8 cellular contexts compared by ENCODE assay signal in the genomic region with DNA sequence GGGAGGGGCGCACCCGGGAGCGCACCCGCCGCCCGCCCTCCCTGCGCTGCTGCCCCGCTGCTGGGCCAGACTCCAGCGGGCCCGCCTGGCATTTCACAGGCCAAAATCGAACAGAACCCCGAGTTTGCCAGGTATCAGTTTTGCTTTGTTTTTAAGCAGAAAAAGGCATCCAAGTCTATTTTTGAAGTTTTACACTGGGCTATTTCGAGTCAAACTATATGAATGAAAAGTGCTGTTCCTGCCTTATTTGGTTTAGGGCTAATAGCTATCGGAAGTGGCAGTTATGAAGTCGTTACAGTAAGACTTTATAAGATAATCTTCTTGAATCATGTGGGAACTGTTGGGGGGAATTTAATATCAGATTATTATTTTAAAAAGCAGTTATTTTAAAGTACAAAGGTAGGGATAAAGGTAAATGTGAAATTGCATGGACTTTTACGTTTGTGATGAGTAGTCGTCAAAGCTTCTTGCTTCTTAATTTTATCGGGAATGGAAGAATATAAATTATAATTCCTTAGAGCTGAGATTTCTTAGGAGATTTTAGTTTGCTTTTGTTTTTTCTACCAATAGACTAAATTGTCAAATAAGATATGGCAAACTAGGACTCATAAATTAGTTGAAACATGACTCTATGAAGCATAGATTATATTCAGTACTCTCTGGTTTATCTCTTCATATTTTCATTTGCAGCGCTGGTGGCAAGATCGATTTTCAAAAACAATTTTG. TPM values are rescaled to one million over a fixed set of nuclear protein-coding genes. Genes with fewer than 3 reads are reported as not detected.
A peak's percentile ranks its signal among the peaks of the same experiment; 100 is the strongest.
DNase-seq lines count a peak whose midpoint lies in the region; ATAC-seq and TF ChIP-seq lines count a peak whose summit lies in the region.

No MANE protein-coding gene starts in this region.

- no peak overlapping the region for H3K9ac ChIP-seq in neural progenitor cell

- DNase-seq in MG63 = no peak
- DNase-seq in effector memory CD8-positive, alpha-beta T cell = no peak
- DNase-seq in neural progenitor cell (ENCODE audit: low spot score) = no peak
- no peak for DNase-seq in NCI-H2029 (lab: John Stamatoyannopoulos, UW)
- no peak for DNase-seq in GM20000 (ENCODE audit: low spot score)
- no peak for DNase-seq in SHP77 treated with DMSO at 0.1 percent for 48 hours (lab: John Stamatoyannopoulos, UW)
- DNase-seq in COLO829 (ENCODE audit: low spot score) = no peak

- peak overlapping the region; percentile 85 for H3K4me2 ChIP-seq in neural progenitor cell

- no peaks in the 10 kb centered on the region for H3K4me1 Mint-ChIP-seq in effector memory CD8-positive, alpha-beta T cell (ENCODE audit: low read depth in 2 of 2)
- H3K4me1 Mint-ChIP-seq in neural progenitor cell = peaks cover 19% of the 10 kb centered on the region

- TF ChIP-seq CTCF in neural progenitor cell (IDR thresholded peaks at IDR 0.05) (no peak), GM20000 (IDR thresholded peaks at IDR 0.05; ENCODE audit: extremely low read depth, missing control alignments) (no peak)

- no peaks in the 10 kb centered on the region for H4K20me1 ChIP-seq in neural progenitor cell (ENCODE audit: low read depth)

- peak overlapping the region; percentile 80 for H2AFZ ChIP-seq in neural progenitor cell (replicated peaks)

- no peaks in the 10 kb centered on the region for H3K36me3 ChIP-seq in MG63
- H3K36me3 ChIP-seq in neural progenitor cell = no peaks in the 10 kb centered on the region

- no peak overlapping the region for H3K27ac Mint-ChIP-seq in effector memory CD8-positive, alpha-beta T cell
- H3K27ac Mint-ChIP-seq in neural progenitor cell = peak overlapping the region; percentile 48

- H3K79me2 ChIP-seq in neural progenitor cell (ENCODE audit: low read depth) = no peaks in the 10 kb centered on the region

- H3K9me3 ChIP-seq in MG63 = no peaks in the 10 kb centered on the region
- H3K9me3 ChIP-seq in neural progenitor cell (ENCODE audit: low read depth) = no peaks in the 10 kb centered on the region

- H3K4me1 ChIP-seq in neural progenitor cell = no peaks in the 10 kb centered on the region

- peak overlapping the region; percentile 28 to 48 for H3K4me3 Mint-ChIP-seq in effector memory CD8-positive, alpha-beta T cell
- peak overlapping the region; percentile 88 for H3K4me3 Mint-ChIP-seq in neural progenitor cell

- H3K4me3 ChIP-seq in MG63 (peak overlapping the region; percentile 93), neural progenitor cell (peak overlapping the region; percentile 61)

- peaks cover 59 to 64% of the 10 kb centered on the region in 2 donors for H3K27me3 Mint-ChIP-seq in effector memory CD8-positive, alpha-beta T cell
- H3K27me3 Mint-ChIP-seq in neural progenitor cell (ENCODE audit: insufficient read depth, low read depth) = peaks cover 8% of the 10 kb centered on the region

- no peaks in the 10 kb centered on the region for H3K36me3 Mint-ChIP-seq in effector memory CD8-positive, alpha-beta T cell (ENCODE audit: insufficient read depth)
- no peaks in the 10 kb centered on the region for H3K36me3 Mint-ChIP-seq in neural progenitor cell

- no peak overlapping the region for H3K27ac ChIP-seq in neural progenitor cell

- peaks cover 19% of the 10 kb centered on the region for H3F3A ChIP-seq in neural progenitor cell (ENCODE audit: low read depth)

- ATAC-seq in GM18907 (IDR thresholded peaks at IDR 0.05; ENCODE audit: unreplicated experiment) = peak; percentile 23
- ATAC-seq in effector memory CD8-positive, alpha-beta T cell (replicated peaks) = no peak

- no peaks in the 10 kb centered on the region for H3K9me3 Mint-ChIP-seq in effector memory CD8-positive, alpha-beta T cell
- H3K9me3 Mint-ChIP-seq in neural progenitor cell = no peaks in the 10 kb centered on the region

- H3K27me3 ChIP-seq in MG63 (no peaks in the 10 kb centered on the region), neural progenitor cell (peaks cover 29% of the 10 kb centered on the region)

RNA-seq across cellular contexts. Expression of gene MSRB3, which starts 1.1 kb away (rescaled TPM):
- 40.6 and 43.5 TPM in 2 replicates for total RNA-seq in MG63 (2014; rRNA removed; shearing (Covaris generic); ENCODE audit: low replicate concordance)
- total RNA-seq in neural progenitor cell (ENCODE audit: low replicate concordance) = 3.7 and 5.4 TPM in 2 replicates
